In the genomic region with DNA sequence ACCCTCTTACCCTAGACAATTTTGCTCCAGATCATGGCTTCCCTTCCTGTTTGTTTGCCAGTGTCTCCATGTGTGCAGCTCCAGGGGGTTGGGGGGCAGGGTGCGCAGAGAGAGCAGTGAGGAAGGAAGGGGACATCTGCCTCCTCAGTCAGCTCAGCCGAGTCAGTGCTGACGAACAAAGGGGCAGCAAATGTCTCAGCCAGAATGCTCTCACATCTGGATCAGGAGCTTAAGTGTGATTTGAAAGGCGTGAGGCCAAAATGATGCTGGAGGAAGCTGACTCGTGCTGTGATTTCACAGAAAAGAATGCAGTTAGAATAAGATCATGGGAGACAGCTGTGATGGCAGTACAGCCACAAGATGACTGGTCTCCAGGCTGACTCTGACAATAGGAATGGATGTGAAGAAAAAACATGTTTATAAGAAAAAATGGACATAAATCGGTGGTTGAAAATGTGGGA, we compare ENCODE assay signal across 8 cellular contexts. TPM values are rescaled to one million over a fixed set of nuclear protein-coding genes. Genes with fewer than 3 reads are reported as not detected.
DNase-seq lines count a peak whose midpoint lies in the region; ATAC-seq and TF ChIP-seq lines count a peak whose summit lies in the region.

No MANE protein-coding gene starts in this region.

- H3K27ac Mint-ChIP-seq in activated CD4-positive, alpha-beta T cell treated with anti-CD3 and anti-CD28 coated beads, Interleukin-2, amount 10 ng/mL, durations not matched to agents 24 days and 14 days = peak overlapping the region; percentile 80

- H3K27me3 Mint-ChIP-seq in activated CD4-positive, alpha-beta T cell treated with anti-CD3 and anti-CD28 coated beads, Interleukin-2, amount 10 ng/mL, durations not matched to agents 24 days and 14 days = no peaks in the 10 kb centered on the region
- no peaks in the 10 kb centered on the region for H3K27me3 Mint-ChIP-seq in activated T-cell treated with anti-CD3 and anti-CD28 coated beads, Interleukin-2, amount 50 U/mL, for 4 hours (ENCODE audit: low read depth)

- no peaks in the 10 kb centered on the region for H3K27me3 ChIP-seq in psoas muscle (ENCODE audit: insufficient read depth in 3 of 3, low read length in 2 of 3)

- intact Hi-C loops in activated CD4-positive, alpha-beta T cell treated with anti-CD3 and anti-CD28 coated beads, Interleukin-2, amount 10 ng/mL, durations not matched to agents 24 days and 14 days (cut with micrococcal nuclease) = loop anchor here (1.0 to 5.0 kb wide), 4 partner anchors 8 to 380 kb away; no protein-coding TSS in a partner anchor
- intact Hi-C loops in psoas muscle (cut with DNase I) = no loop called here

- no peaks in the 10 kb centered on the region for H3K4me1 ChIP-seq in psoas muscle

- 16 to 26% (median 17%) methylated on average over 6 of the region's 6 CpGs for WGBS in psoas muscle, 3 donors

- H3K36me3 ChIP-seq in psoas muscle (ENCODE audit: insufficient read depth in 1 of 2, low read depth in 1 of 2) = no peaks in the 10 kb centered on the region

- H3K27ac ChIP-seq in psoas muscle = peak overlapping the region; percentile 64

- H3K9me3 ChIP-seq in psoas muscle = no peaks in the 10 kb centered on the region

- no peak overlapping the region for H3K4me3 ChIP-seq in psoas muscle

- H3K9me3 Mint-ChIP-seq in activated CD4-positive, alpha-beta T cell treated with anti-CD3 and anti-CD28 coated beads, Interleukin-2, amount 10 ng/mL, durations not matched to agents 24 days and 14 days = no peaks in the 10 kb centered on the region
- no peaks in the 10 kb centered on the region for H3K9me3 Mint-ChIP-seq in activated T-cell treated with anti-CD3 and anti-CD28 coated beads, Interleukin-2, amount 50 U/mL, for 4 hours

- peaks cover 37% of the 10 kb centered on the region for H3K4me1 Mint-ChIP-seq in activated CD4-positive, alpha-beta T cell treated with anti-CD3 and anti-CD28 coated beads, Interleukin-2, amount 10 ng/mL, durations not matched to agents 24 days and 14 days
- H3K4me1 Mint-ChIP-seq in activated T-cell treated with anti-CD3 and anti-CD28 coated beads, Interleukin-2, amount 50 U/mL, for 4 hours (ENCODE audit: low read depth) = peaks cover 23% of the 10 kb centered on the region

- DNase-seq in activated CD4-positive, alpha-beta T cell treated with anti-CD3 and anti-CD28 coated beads, Interleukin-2, amount 10 ng/mL, durations not matched to agents 24 days and 14 days = peak; percentile 68
- DNase-seq in activated CD4-positive, alpha-beta T cell treated with anti-CD3 and anti-CD28 coated beads, Interleukin-2, amount 50 U/mL, for 4 hours = no peak
- no peak for DNase-seq in activated T-cell treated with anti-CD3 and anti-CD28 coated beads, Interleukin-2, amount 50 U/mL, for 4 hours
- DNase-seq in globus pallidus (ENCODE audit: low spot score) (peak; percentile 61), psoas muscle (peak; percentile 69 to 80), left lobe of liver (ENCODE audit: low spot score) (no peak)
- DNase-seq in activated CD4-positive, CD25-positive, alpha-beta regulatory T cell (lab: John Stamatoyannopoulos, UW) = no peak

- H3K4me3 Mint-ChIP-seq in activated CD4-positive, alpha-beta T cell treated with anti-CD3 and anti-CD28 coated beads, Interleukin-2, amount 10 ng/mL, durations not matched to agents 24 days and 14 days = peak overlapping the region; percentile 63
- H3K4me3 Mint-ChIP-seq in activated T-cell treated with anti-CD3 and anti-CD28 coated beads, Interleukin-2, amount 50 U/mL, for 4 hours = no peak overlapping the region

- no peaks in the 10 kb centered on the region for H3K36me3 Mint-ChIP-seq in activated CD4-positive, alpha-beta T cell treated with anti-CD3 and anti-CD28 coated beads, Interleukin-2, amount 10 ng/mL, durations not matched to agents 24 days and 14 days (ENCODE audit: low read depth)
- no peaks in the 10 kb centered on the region for H3K36me3 Mint-ChIP-seq in activated T-cell treated with anti-CD3 and anti-CD28 coated beads, Interleukin-2, amount 50 U/mL, for 4 hours (ENCODE audit: insufficient read depth)

- TF ChIP-seq CTCF in psoas muscle (IDR thresholded peaks at IDR 0.05) = no peak

- ATAC-seq in activated T-cell treated with anti-CD3 and anti-CD28 coated beads, Interleukin-2, amount 50 U/mL, for 4 hours = peak; percentile 55 to 57
- peak; percentile 60 to 88 (median 84) for ATAC-seq in psoas muscle
- no peak for ATAC-seq in HG03095 (IDR thresholded peaks at IDR 0.05; ENCODE audit: unreplicated experiment)
- ATAC-seq in left lobe of liver = no peak

RNA-seq across cellular contexts. Expression of a gene that starts 27.1 kb away (rescaled TPM):
- total RNA-seq in activated CD4-positive, alpha-beta T cell treated with anti-CD3 and anti-CD28 coated beads, Interleukin-2, amount 10 ng/mL, durations not matched to agents 24 days and 14 days = 28.0 and 30.5 TPM in 2 replicates
- total RNA-seq in activated T-cell treated with anti-CD3 and anti-CD28 coated beads, Interleukin-2, amount 50 U/mL, for 4 hours = 10 to 100 TPM; 29.9 to 37.4 (median 35.8) TPM
- total RNA-seq in psoas muscle (10 to 100 TPM; 13.3 to 21.4 (median 16.1) TPM), left lobe of liver (8.2 TPM)
- polyA plus RNA-seq in psoas muscle = 10 to 100 TPM in 1 of 3 donors, 1 to 10 TPM in 2; 7.2 to 10.2 (median 8.8) TPM

Comparison
In these comparisons a context has a peak if more than half of its experiments do, and no peak if none do; other contexts are left out.
1. DNase-seq: peak in activated CD4-positive, alpha-beta T cell treated with anti-CD3 and anti-CD28 coated beads, Interleukin-2, amount 10 ng/mL, durations not matched to agents 24 days and 14 days (single experiment), globus pallidus (single experiment) and psoas muscle (2 of 2); none in activated CD4-positive, alpha-beta T cell treated with anti-CD3 and anti-CD28 coated beads, Interleukin-2, amount 50 U/mL, for 4 hours (0 of 2), activated T-cell treated with anti-CD3 and anti-CD28 coated beads, Interleukin-2, amount 50 U/mL, for 4 hours (single experiment), left lobe of liver (single experiment) and activated CD4-positive, CD25-positive, alpha-beta regulatory T cell (0 of 4).
2. ATAC-seq: peak in activated T-cell treated with anti-CD3 and anti-CD28 coated beads, Interleukin-2, amount 50 U/mL, for 4 hours (2 of 2) and psoas muscle (4 of 4); none in HG03095 (single experiment) and left lobe of liver (single experiment).